Comparison of ENCODE assay signal across 1 cellular context in genomic region chr2:231708050-231708772, GRCh38.
TF ChIP-seq lines count a peak whose summit lies in the region.

PTMA (plus strand) TSS chr2:231708525; CDS start chr2:231708707, 182 bp downstream.

TF ChIP-seq in GM12878, 131 proteins besides CTCF, POLR2A, EP300 and RAD21 (continued from another document and continues in another):
- 0 out of 2 replicates have a peak, but pooled peaks have one; percentile 22 for TF ChIP-seq STAT1 (conservative IDR thresholded peaks at IDR 0.05)
- TF ChIP-seq ZNF384 (IDR thresholded peaks at IDR 0.05; ENCODE audit: borderline replicate concordance, low read depth, low read length), result no peak
- peak; percentile 77 for TF ChIP-seq CREM (IDR thresholded peaks at IDR 0.05; ENCODE audit: low read depth)
- no peak for TF ChIP-seq KAT2A (conservative IDR thresholded peaks at IDR 0.05; ENCODE audit: control insufficient read depth, low read depth, low read length)
- 0 out of 2 replicates have a peak, but pooled peaks have one; percentile 23 for TF ChIP-seq TARDBP (IDR thresholded peaks at IDR 0.05; ENCODE audit: borderline replicate concordance)
- TF ChIP-seq HCFC1 (IDR thresholded peaks at IDR 0.05; ENCODE audit: low read length), result no peak
- no peak for TF ChIP-seq HDAC6 (IDR thresholded peaks at IDR 0.05; ENCODE audit: unreplicated experiment)
- no peak for TF ChIP-seq RBBP5 (conservative IDR thresholded peaks at IDR 0.05)
- TF ChIP-seq MAX (IDR thresholded peaks at IDR 0.05; ENCODE audit: low read depth, low read length), result peak; percentile 58
- no peak for TF ChIP-seq ESRRA (IDR thresholded peaks at IDR 0.05; ENCODE audit: low read length)
- TF ChIP-seq MEF2A (IDR thresholded peaks at IDR 0.05; ENCODE audit: insufficient read depth, low read depth, low read length), result 0 out of 2 replicates have a peak, but pooled peaks have one; percentile 7
- TF ChIP-seq CBFB (IDR thresholded peaks at IDR 0.05; ENCODE audit: low read depth), result peak; percentile 90
- TF ChIP-seq SUPT20H (IDR thresholded peaks at IDR 0.05; ENCODE audit: borderline replicate concordance, control insufficient read depth, low read depth, low read length), result no peak
- TF ChIP-seq BHLHE40 (IDR thresholded peaks at IDR 0.05; ENCODE audit: borderline replicate concordance in 1 of 2, low read depth in 2 of 2, low read length in 1 of 2), result peak in 1 of 2 experiments; percentile 84; a peak in 3 of 4 replicates
- TF ChIP-seq SIX5 (IDR thresholded peaks at IDR 0.05; ENCODE audit: low read depth, low read length, severe bottlenecking), result no peak
- no peak for TF ChIP-seq DPF2 (IDR thresholded peaks at IDR 0.05)
- no peak for TF ChIP-seq ZNF24 (IDR thresholded peaks at IDR 0.05)
- TF ChIP-seq SP1 (IDR thresholded peaks at IDR 0.05; ENCODE audit: low read depth, low read length), result peak; percentile 92
- TF ChIP-seq TCF12 (IDR thresholded peaks at IDR 0.05; ENCODE audit: low read depth, low read length), result peak; percentile 87; the same call in 1 of the 2 replicates
- TF ChIP-seq PRDM15 (CRISPR knock-in tag; IDR thresholded peaks at IDR 0.05), result no peak
- no peak for TF ChIP-seq ATF2 (IDR thresholded peaks at IDR 0.05; ENCODE audit: low read length)
- peak; percentile 31 for TF ChIP-seq E2F8 (IDR thresholded peaks at IDR 0.05; ENCODE audit: low read depth, partially characterized antibody)
- TF ChIP-seq IKZF1 (conservative IDR thresholded peaks at IDR 0.05), result no peak
- TF ChIP-seq NR2C1 (IDR thresholded peaks at IDR 0.05), result 0 out of 2 replicates have a peak, but pooled peaks have one; percentile 36
- no peak for TF ChIP-seq NR2C2 (IDR thresholded peaks at IDR 0.05; ENCODE audit: borderline replicate concordance, control insufficient read depth, insufficient read length, low read depth)
- peak; percentile 78 for TF ChIP-seq IRF3 (IDR thresholded peaks at IDR 0.05)
- TF ChIP-seq PBX3 (IDR thresholded peaks at IDR 0.05; ENCODE audit: insufficient replicate concordance, low read depth, low read length), result peak; percentile 89
- no peak; the same call in 1 of the 2 replicates for TF ChIP-seq CHD1 (IDR thresholded peaks at IDR 0.05; ENCODE audit: low read depth, low read length)
- TF ChIP-seq TBL1XR1 (IDR thresholded peaks at IDR 0.05; ENCODE audit: low read depth, low read length), result peak; percentile 57; the same call in 1 of the 2 replicates
- peak; percentile 57; the same call in 1 of the 2 replicates for TF ChIP-seq ZBED1 (IDR thresholded peaks at IDR 0.05; ENCODE audit: borderline replicate concordance)
- TF ChIP-seq FOXM1 (IDR thresholded peaks at IDR 0.05; ENCODE audit: low read depth, low read length), result no peak
- no peak for TF ChIP-seq MTA3 (IDR thresholded peaks at IDR 0.05; ENCODE audit: borderline replicate concordance, low read length)
- no peak for TF ChIP-seq BMI1 (IDR thresholded peaks at IDR 0.05; ENCODE audit: borderline replicate concordance)
- peak; percentile 75; the same call in 1 of the 2 replicates for TF ChIP-seq NKRF (conservative IDR thresholded peaks at IDR 0.05)
- TF ChIP-seq ZNF622 (IDR thresholded peaks at IDR 0.05), result no peak
- TF ChIP-seq MYC (IDR thresholded peaks at IDR 0.05; ENCODE audit: insufficient read depth, insufficient read length, insufficient replicate concordance, low read length, severe bottlenecking), result peak; percentile 1
- no peak for TF ChIP-seq YBX1 (IDR thresholded peaks at IDR 0.05)
- no peak for TF ChIP-seq SMARCA5 (IDR thresholded peaks at IDR 0.05)
- peak; percentile 71 for TF ChIP-seq E2F4 (IDR thresholded peaks at IDR 0.05; ENCODE audit: low read depth, low read length)
- TF ChIP-seq RELB (IDR thresholded peaks at IDR 0.05; ENCODE audit: low read depth), result peak; percentile 60; the same call in 1 of the 2 replicates
- no peak for TF ChIP-seq CHD4 (IDR thresholded peaks at IDR 0.05)
- TF ChIP-seq IRF4 (IDR thresholded peaks at IDR 0.05; ENCODE audit: low read depth, low read length), result no peak
- no peak for TF ChIP-seq GABPA (IDR thresholded peaks at IDR 0.05; ENCODE audit: low read depth)
- no peak for TF ChIP-seq CBX5 (IDR thresholded peaks at IDR 0.05; ENCODE audit: low read depth)
- no peak for TF ChIP-seq CBX3 (IDR thresholded peaks at IDR 0.05; ENCODE audit: borderline replicate concordance, low read depth)
- no peak for TF ChIP-seq STAT3 (IDR thresholded peaks at IDR 0.05; ENCODE audit: low read depth, low read length)
- peak; percentile 99 for TF ChIP-seq POLR2AphosphoS5 (IDR thresholded peaks at IDR 0.05; ENCODE audit: low read length)
- TF ChIP-seq ZSCAN29 (IDR thresholded peaks at IDR 0.05), result no peak
- TF ChIP-seq FOXK2 (IDR thresholded peaks at IDR 0.05), result no peak
- peak; percentile 66; the same call in 1 of the 2 replicates for TF ChIP-seq NBN (IDR thresholded peaks at IDR 0.05)
- TF ChIP-seq FOS (IDR thresholded peaks at IDR 0.05; ENCODE audit: borderline replicate concordance, extremely low read depth, insufficient read length), result peak; percentile 58
- no peak for TF ChIP-seq EED (IDR thresholded peaks at IDR 0.05; ENCODE audit: low read depth)
- TF ChIP-seq HDGF (IDR thresholded peaks at IDR 0.05), result no peak
- TF ChIP-seq ZNF217 (IDR thresholded peaks at IDR 0.05), result no peak
